Comparison of ENCODE assay signal across 11 cellular contexts in genomic region chr2:236164201-236164982, GRCh38. TPM values are rescaled to one million over a fixed set of nuclear protein-coding genes. Genes with fewer than 3 reads are reported as not detected.
DNase-seq lines count a peak whose midpoint lies in the region; ATAC-seq and TF ChIP-seq lines count a peak whose summit lies in the region.
"Had no signal": no experiment of that assay in that cellular context is flagged by ENCODE, and none has a peak within 500 bp of the region (broad histone marks: within the 10 kb centered on the region; RNA-seq: fewer than 3 reads in every experiment).

No MANE protein-coding gene starts in this region.

- no peak overlapping the region for H3K27ac ChIP-seq in thoracic aorta
- H3K27ac ChIP-seq: prostate gland had no signal

- no peak for ATAC-seq in thoracic aorta (ENCODE audit: insufficient number of reproducible peaks, low FRiP score, low read depth)
- no peak for ATAC-seq in GM19452 (IDR thresholded peaks at IDR 0.05; ENCODE audit: unreplicated experiment)
- ATAC-seq in HG03457 (IDR thresholded peaks at IDR 0.05; ENCODE audit: unreplicated experiment), result no peak

- H3K4me3 ChIP-seq in thoracic aorta, result peak overlapping the region; percentile 70

- peak overlapping the region; percentile 77 to 82 (median 78) for H3K4me3 Mint-ChIP-seq in brain
- H3K4me3 Mint-ChIP-seq: CD4-positive, CD25-positive, alpha-beta regulatory T cell had no signal

- H3K4me1 Mint-ChIP-seq in brain, result peaks cover 42% of the 10 kb centered on the region

- peaks cover 0 to 3% (median 0%) of the 10 kb centered on the region in 5 experiments for H3K9me3 Mint-ChIP-seq in brain

- H3K4me1 ChIP-seq in thoracic aorta (ENCODE audit: control insufficient read depth in 1 of 2, low read depth in 2 of 2), result peaks cover 21 to 53% of the 10 kb centered on the region in 2 donors

- DNase-seq in activated CD8-positive, alpha-beta memory T cell treated with anti-CD3 and anti-CD28 coated beads, Interleukin-2, amount 50 U/mL, for 48 hours, result peak; percentile 54
- DNase-seq in activated CD8-positive, alpha-beta memory T cell treated with anti-CD3 and anti-CD28 coated beads for 24 hours, result no peak
- DNase-seq in left kidney (ENCODE audit: low read depth, low spot score), result peak; percentile 80
- DNase-seq in thoracic aorta (ENCODE audit: low spot score), result no peak
- DNase-seq in NCI-H2227 (lab: John Stamatoyannopoulos, UW; ENCODE audit: unreplicated experiment), result no peak
- DNase-seq: CD4-positive, CD25-positive, alpha-beta regulatory T cell; KG1 had no signal

- H3K27me3 Mint-ChIP-seq in brain, result peaks cover 90% of the 10 kb centered on the region

- no peaks in the 10 kb centered on the region for H3K9me3 ChIP-seq in thoracic aorta
- H3K9me3 ChIP-seq: prostate gland had no signal

- H3K27me3 ChIP-seq in thoracic aorta (replicated peaks; ENCODE audit: insufficient read depth), result peaks cover 17% of the 10 kb centered on the region

- H3K36me3 Mint-ChIP-seq in brain, result no peaks in the 10 kb centered on the region
- H3K36me3 Mint-ChIP-seq: CD4-positive, CD25-positive, alpha-beta regulatory T cell had no signal

- no peak for TF ChIP-seq CTCF in brain (conservative IDR thresholded peaks at IDR 0.05)
- TF ChIP-seq CTCF in thoracic aorta (IDR thresholded peaks at IDR 0.05), result no peak

- H3K36me3 ChIP-seq in thoracic aorta, result no peaks in the 10 kb centered on the region
- H3K36me3 ChIP-seq: prostate gland had no signal

- peak overlapping the region in 3 of 5 experiments; percentile 8 to 87 (median 51) for H3K27ac Mint-ChIP-seq in brain

RNA-seq across cellular contexts. Expression of gene GBX2, which starts 3.8 kb away (rescaled TPM):
- not detected for polyA plus RNA-seq in brain (ENCODE audit: insufficient read depth, low read depth, low replicate concordance)
- total RNA-seq in thoracic aorta, result not detected
- total RNA-seq: CD4-positive, CD25-positive, alpha-beta regulatory T cell had no signal
- polyA plus RNA-seq: CD4-positive, CD25-positive, alpha-beta regulatory T cell had no signal

Comparison
In these comparisons a context has a peak if more than half of its experiments do, and no peak if none do; other contexts are left out.
1. DNase-seq: peak in activated CD8-positive, alpha-beta memory T cell treated with anti-CD3 and anti-CD28 coated beads, Interleukin-2, amount 50 U/mL, for 48 hours (single experiment) and left kidney (single experiment); none in activated CD8-positive, alpha-beta memory T cell treated with anti-CD3 and anti-CD28 coated beads for 24 hours (single experiment), thoracic aorta (single experiment) and NCI-H2227 (single experiment).